Comparison of ENCODE assay signal across 21 cellular contexts in genomic region chr7:155824195-155824915, GRCh38. TPM values are rescaled to one million over a fixed set of nuclear protein-coding genes. Genes with fewer than 3 reads are reported as not detected.
A peak's percentile ranks its signal among the peaks of the same experiment; 100 is the strongest.
DNase-seq lines count a peak whose midpoint lies in the region; ATAC-seq and TF ChIP-seq lines count a peak whose summit lies in the region.
"Had no signal": no experiment of that assay in that cellular context is flagged by ENCODE, and none has a peak within 500 bp of the region (broad histone marks: within the 10 kb centered on the region; RNA-seq: fewer than 3 reads in every experiment).

No MANE protein-coding gene starts in this region.

- no peak for TF ChIP-seq EP300 in suprapubic skin (IDR thresholded peaks at IDR 0.05)

- TF ChIP-seq POLR2A in body of pancreas (IDR thresholded peaks at IDR 0.05) (no peak), suprapubic skin (IDR thresholded peaks at IDR 0.05) (no peak)

- ATAC-seq in body of pancreas (peak; percentile 42), lung (ENCODE audit: insufficient read depth, low FRiP score) (no peak), HG03159 (IDR thresholded peaks at IDR 0.05; ENCODE audit: unreplicated experiment) (no peak), GM21528 (IDR thresholded peaks at IDR 0.05; ENCODE audit: low FRiP score, unreplicated experiment) (no peak)
- ATAC-seq: activated CD4-positive, CD25-positive, alpha-beta regulatory T cell treated with anti-CD3 and anti-CD28 coated beads, Interleukin-2, amount 50 U/mL, for 24 hours; Panc1 had no signal

- H3K9me3 ChIP-seq in body of pancreas, result no peaks in the 10 kb centered on the region
- peaks cover 0 to 2% of the 10 kb centered on the region in 2 donors for H3K9me3 ChIP-seq in lung (ENCODE audit: control insufficient read depth in 2 of 2, insufficient read depth in 1 of 2, low read length in 1 of 2)
- H3K9me3 ChIP-seq in suprapubic skin, result no peaks in the 10 kb centered on the region

- no peaks in the 10 kb centered on the region for H3K27me3 ChIP-seq in body of pancreas
- no peaks in the 10 kb centered on the region for H3K27me3 ChIP-seq in lung (ENCODE audit: control insufficient read depth, insufficient read depth)
- peaks cover 50% of the 10 kb centered on the region for H3K27me3 ChIP-seq in suprapubic skin

- TF ChIP-seq CTCF in body of pancreas (IDR thresholded peaks at IDR 0.05) (no peak), lung (IDR thresholded peaks at IDR 0.05; ENCODE audit: control extremely low read depth, extremely low read depth) (no peak), suprapubic skin (IDR thresholded peaks at IDR 0.05) (no peak)

- H3K36me3 ChIP-seq in body of pancreas (replicated peaks in 1 of 2; ENCODE audit: insufficient read depth in 1 of 2, low read depth in 2 of 2) (no peaks in the 10 kb centered on the region), lung (ENCODE audit: control insufficient read depth in 2 of 2, insufficient read depth in 2 of 2, low read length in 2 of 2) (no peaks in the 10 kb centered on the region), suprapubic skin (no peaks in the 10 kb centered on the region)

- H3K4me3 ChIP-seq in body of pancreas (no peak overlapping the region), lung (no peak overlapping the region), suprapubic skin (no peak overlapping the region)

- WGBS in body of pancreas, 2 donors, result 67 to 74% methylated on average over 19 of the region's 19 CpGs
- WGBS in lung, 2 donors, result 77 to 90% methylated on average over 19 of the region's 19 CpGs
- 70% methylated on average over 19 of the region's 19 CpGs for WGBS in suprapubic skin

- H3K4me1 ChIP-seq in body of pancreas (no peaks in the 10 kb centered on the region), lung (ENCODE audit: control insufficient read depth in 2 of 2, insufficient read depth in 2 of 2, low read length in 2 of 2) (no peaks in the 10 kb centered on the region), suprapubic skin (no peaks in the 10 kb centered on the region)

- intact Hi-C loops in body of pancreas (cut with DNase I), result no loop called here

- H3K27ac ChIP-seq in body of pancreas (no peak overlapping the region), lung (ENCODE audit: low read depth in 1 of 2, low read length in 1 of 2) (no peak overlapping the region), suprapubic skin (no peak overlapping the region)

- peak; percentile 37 for DNase-seq in A172 (ENCODE audit: low spot score)
- DNase-seq in M059J (ENCODE audit: low read depth), result peak; percentile 87
- DNase-seq in body of pancreas, result peak in 1 of 4 donors; percentile 33
- DNase-seq in lung (ENCODE audit: low spot score), result peak; percentile 58
- DNase-seq in suprapubic skin (ENCODE audit: low spot score in 2 of 2), result no peak
- DNase-seq in NCI-H82 treated with DMSO at 0.1 percent for 48 hours (lab: John Stamatoyannopoulos, UW; ENCODE audit: unreplicated experiment), result no peak
- DNase-seq: ACHN; activated naive CD4-positive, alpha-beta T cell treated with anti-CD3 and anti-CD28 coated beads for 36 hours; caudate nucleus; CD8-positive, alpha-beta memory T cell; GF-D8; HFFc6; KBM-7; NCI-H187; NCI-H524 treated with DMSO at 0.1 percent for 48 hours had no signal

RNA-seq across cellular contexts. Expression of gene SHH, which starts 12.1 kb away (rescaled TPM):
- 0.03 and 0.12 TPM in 2 replicates for total RNA-seq in A172 (2014; rRNA removed; shearing (Covaris generic))
- total RNA-seq in M059J (2014; rRNA removed; shearing (Covaris generic)), result not detected in 2 replicates
- total RNA-seq in body of pancreas (under 1 TPM; 0.33 to 0.78 TPM), lung (1 to 10 TPM; 4.1 to 9.3 TPM), suprapubic skin (under 1 TPM in 2 of 4 donors, not detected in 2; 0.21 to 0.68 TPM)
- polyA plus RNA-seq in lung, result 1 to 10 TPM; 1.5 to 4.7 TPM
- total RNA-seq: activated naive CD4-positive, alpha-beta T cell treated with anti-CD3 and anti-CD28 coated beads for 36 hours; CD8-positive, alpha-beta memory T cell; HFFc6; posterior vena cava had no signal
- polyA plus RNA-seq: CD8-positive, alpha-beta memory T cell; keratinocyte had no signal

Comparison
In these comparisons a context has a peak if more than half of its experiments do, and no peak if none do; other contexts are left out.
1. DNase-seq: peak in A172 (single experiment), M059J (single experiment) and lung (single experiment); none in suprapubic skin (0 of 2) and NCI-H82 treated with DMSO at 0.1 percent for 48 hours (single experiment).